Comparison of ENCODE assay signal across 8 cellular contexts in genomic region chr3:12556723-12557471, GRCh38. TPM values are rescaled to one million over a fixed set of nuclear protein-coding genes. Genes with fewer than 3 reads are reported as not detected.
DNase-seq lines count a peak whose midpoint lies in the region; ATAC-seq, FAIRE-seq and TF ChIP-seq lines count a peak whose summit lies in the region.

TSS of gene MKRN2 (plus strand) at chr3:12557087. CDS start at chr3:12557151, 64 bp downstream.

- DNase-seq in CD8-positive, alpha-beta T cell = peak; percentile 67 to 94 (median 83)
- DNase-seq in NOMO-1 treated with dmso at 0.1 percent for 144 hours (lab: John Stamatoyannopoulos, UW; ENCODE audit: unreplicated experiment) (peak; percentile 71), H1 (ENCODE audit: low read depth in 1 of 2, low spot score in 2 of 2) (peak; percentile 70 to 97), mesendoderm (peak; percentile 91)
- DNase-seq in activated CD8-positive, alpha-beta memory T cell treated with anti-CD3 and anti-CD28 coated beads for 48 hours (ENCODE audit: low read depth in 2 of 3, low spot score in 2 of 3) = peak; percentile 75 to 83 (median 80)
- DNase-seq in stimulated activated CD8-positive, alpha-beta memory T cell treated with anti-CD3 and anti-CD28 coated beads, Interleukin-15, amount 100 ng/mL, for 1 hour (ENCODE audit: low read depth) = peak; percentile 59

- H3K27me3 ChIP-seq in CD8-positive, alpha-beta T cell (ENCODE audit: insufficient read depth, low read length) = peaks cover 6% of the 10 kb centered on the region
- H3K27me3 ChIP-seq in H1 (replicated peaks in 1 of 4; ENCODE audit: control insufficient read depth in 3 of 4, extremely low read depth in 1 of 4, insufficient read depth in 3 of 4, low read length in 3 of 4) (no peaks in the 10 kb centered on the region), mesendoderm (ENCODE audit: insufficient read depth, low read length, poor library complexity) (no peaks in the 10 kb centered on the region)

- no peak for FAIRE-seq in H1 (lab: Jason Lieb, UNC)

- H3K9me3 Mint-ChIP-seq in CD8-positive, alpha-beta T cell = no peaks in the 10 kb centered on the region

- CTCF ChIA-PET in CD8-positive, alpha-beta T cell (lab: Charles Lee) = interaction anchor here (1.1 kb wide), 1 partner anchor 11 kb away, joined by 3 read pairs; no protein-coding TSS in a partner anchor
- CTCF ChIA-PET in H1 (lab: Charles Lee; ENCODE audit: partially characterized antibody) = interaction anchor here (0.7 to 3.4 kb wide), 4 partner anchors 10 to 320 kb away, joined by 3 to 12 read pairs (median 4); no protein-coding TSS in a partner anchor

- no peak within 1 kb of the TSS for H2BK120ac ChIP-seq in H1 (replicated peaks; ENCODE audit: low read depth, low read length)
- no peak within 1 kb of the TSS for H2BK120ac ChIP-seq in mesendoderm (ENCODE audit: low read depth, low read length)

- H2AFZ ChIP-seq in H1 (ENCODE audit: low read length) = peak within 1 kb of the TSS; percentile 98

- no peak within 1 kb of the TSS for H2BK15ac ChIP-seq in H1 (ENCODE audit: low read length)
- H2BK15ac ChIP-seq in mesendoderm (replicated peaks; ENCODE audit: low read depth) = no peak within 1 kb of the TSS

- H3K4me2 ChIP-seq in H1 (ENCODE audit: insufficient read depth in 1 of 2, low read depth in 2 of 2, low read length in 2 of 2) (peak within 1 kb of the TSS; percentile 75 to 84), mesendoderm (ENCODE audit: low read length) (peak within 1 kb of the TSS; percentile 82)

- H2BK5ac ChIP-seq in H1 (ENCODE audit: low read depth, low read length) (peak within 1 kb of the TSS; percentile 72; the same call in 1 of the 2 replicates), mesendoderm (ENCODE audit: low read length) (no peak within 1 kb of the TSS)

- H3K27ac Mint-ChIP-seq in CD8-positive, alpha-beta T cell = peak within 1 kb of the TSS; percentile 90

- 2% methylated on average over 69 of the region's 75 CpGs; no CpG with 5 or more reads in 1 of the 2 experiments for WGBS in H1 (ENCODE audit: extremely low coverage in 1 of 2, insufficient coverage in 1 of 2, insufficient read length in 1 of 2, insufficient replicate concordance in 2 of 2, low coverage in 1 of 2, low lambda C conversion rate in 2 of 2, missing lambda C conversion rate in 1 of 2), 2 experiments
- no CpG with 5 or more reads among the region's 75 CpGs for WGBS in mesendoderm (ENCODE audit: extremely low coverage, insufficient coverage, low lambda C conversion rate)

- H3K79me2 ChIP-seq in H1 (ENCODE audit: control insufficient read depth in 1 of 2, insufficient read depth in 2 of 2, low read length in 2 of 2) = peaks cover 19 to 47% of the 10 kb centered on the region in 2 experiments
- peaks cover 42% of the 10 kb centered on the region for H3K79me2 ChIP-seq in mesendoderm (ENCODE audit: control insufficient read depth, insufficient read depth, low read length)

- peaks cover 49% of the 10 kb centered on the region for H3K4me1 ChIP-seq in CD8-positive, alpha-beta T cell (ENCODE audit: insufficient read depth, low read length)
- peaks cover 0 to 7% (median 2%) of the 10 kb centered on the region in 4 experiments; a peak in 2 of 7 replicates for H3K4me1 ChIP-seq in H1 (replicated peaks in 1 of 4; ENCODE audit: control insufficient read depth in 3 of 4, insufficient read depth in 4 of 4, low read length in 3 of 4)
- H3K4me1 ChIP-seq in mesendoderm (ENCODE audit: control insufficient read depth, low read depth, low read length) = peaks cover 2% of the 10 kb centered on the region

- peaks cover 4 to 18% of the 10 kb centered on the region in 2 experiments for H4K20me1 ChIP-seq in H1 (replicated peaks in 1 of 2; ENCODE audit: control insufficient read depth in 1 of 2, insufficient read depth in 2 of 2, low read length in 2 of 2)

- no peak within 1 kb of the TSS for H3K14ac ChIP-seq in H1 (ENCODE audit: insufficient read length)

- no peaks in the 10 kb centered on the region for H3K9me3 ChIP-seq in CD8-positive, alpha-beta T cell (ENCODE audit: low read length)
- no peaks in the 10 kb centered on the region for H3K9me3 ChIP-seq in H1 (ENCODE audit: insufficient read depth in 2 of 2, low read depth in 1 of 2, low read length in 1 of 2)

- H3K4me3 Mint-ChIP-seq in CD8-positive, alpha-beta T cell = peak within 1 kb of the TSS; percentile 89

- peaks cover 7% of the 10 kb centered on the region for H3K36me3 Mint-ChIP-seq in CD8-positive, alpha-beta T cell

- peak; percentile 93 for ATAC-seq in CD8-positive, alpha-beta T cell
- ATAC-seq in GM19397 (IDR thresholded peaks at IDR 0.05; ENCODE audit: unreplicated experiment) = peak; percentile 88
- peak; percentile 47 for ATAC-seq in HG03565 (IDR thresholded peaks at IDR 0.05; ENCODE audit: unreplicated experiment)

- no peak within 1 kb of the TSS for H4K91ac ChIP-seq in H1 (replicated peaks; ENCODE audit: insufficient read length, low read length)

- peaks cover 7% of the 10 kb centered on the region for H3K23me2 ChIP-seq in H1 (ENCODE audit: low read depth, low read length)

- peak; percentile 93 to 98 for TF ChIP-seq POLR2A in H1 (IDR thresholded peaks at IDR 0.05; ENCODE audit: control extremely low read depth in 1 of 2, low read depth in 2 of 2, low read length in 2 of 2)

- H4K5ac ChIP-seq in H1 (ENCODE audit: insufficient read length, low read depth, low read length) = peak within 1 kb of the TSS; percentile 95
- no peak within 1 kb of the TSS for H4K5ac ChIP-seq in mesendoderm (ENCODE audit: low read length)

- H2BK12ac ChIP-seq in H1 (ENCODE audit: low read depth, low read length) = no peak within 1 kb of the TSS

- H4K8ac ChIP-seq in H1 (ENCODE audit: extremely low read depth, insufficient read depth, low read length) (peak within 1 kb of the TSS; percentile 92; the same call in 1 of the 2 replicates), mesendoderm (ENCODE audit: low read depth, low read length) (peak within 1 kb of the TSS; percentile 93)

- peak within 1 kb of the TSS; percentile 86 for H3K27ac ChIP-seq in CD8-positive, alpha-beta T cell (ENCODE audit: low read depth, low read length)
- H3K27ac ChIP-seq in H1 (ENCODE audit: low read depth, low read length) (peak within 1 kb of the TSS; percentile 92), mesendoderm (ENCODE audit: low read depth, low read length) (peak within 1 kb of the TSS; percentile 93)

- peak within 1 kb of the TSS; percentile 73 for H3K4me3 ChIP-seq in CD8-positive, alpha-beta T cell (ENCODE audit: low read depth, low read length)
- peak within 1 kb of the TSS; percentile 78 to 95 (median 85) for H3K4me3 ChIP-seq in H1 (ENCODE audit: extremely low read depth in 1 of 4, insufficient read depth in 2 of 4, low read depth in 3 of 4, low read length in 4 of 4)
- peak within 1 kb of the TSS; percentile 84 for H3K4me3 ChIP-seq in mesendoderm (ENCODE audit: low read length)

- H3K23ac ChIP-seq in H1 (ENCODE audit: insufficient read length) = peak within 1 kb of the TSS; percentile 62
- no peak within 1 kb of the TSS for H3K23ac ChIP-seq in mesendoderm (ENCODE audit: low read length)

- POLR2A ChIA-PET in CD8-positive, alpha-beta T cell (lab: Charles Lee) = interaction anchor here (0.6 to 4.0 kb wide), 5 partner anchors 21 to 107 kb away, joined by 3 to 15 read pairs (median 3); partner anchors contain the start of gene RAF1
- POLR2A ChIA-PET in H1 (lab: Charles Lee; ENCODE audit: partially characterized antibody) = interaction anchor here (0.8 to 3.5 kb wide), 8 partner anchors 12 to 285 kb away, joined by 3 to 21 read pairs (median 4); partner anchors contain the start of genes MKRN2OS, RAF1, RPL32 and TSEN2

- H3K56ac ChIP-seq in H1 (replicated peaks; ENCODE audit: insufficient read length, low read depth, low read length) (peak within 1 kb of the TSS; percentile 73), mesendoderm (ENCODE audit: low read length) (peak within 1 kb of the TSS; percentile 98)

- H3K79me1 ChIP-seq in H1 (ENCODE audit: low read depth, low read length) (peaks cover 6% of the 10 kb centered on the region; the same call in 1 of the 2 replicates), mesendoderm (ENCODE audit: low read length) (peaks cover 8% of the 10 kb centered on the region)

- H2BK20ac ChIP-seq in H1 (ENCODE audit: low read length) = no peak within 1 kb of the TSS

- H3K9ac ChIP-seq in H1 (replicated peaks in 1 of 4; ENCODE audit: extremely low read depth in 1 of 4, low read depth in 3 of 4, low read length in 3 of 4) (peak within 1 kb of the TSS; percentile 64 to 93 (median 90)), mesendoderm (ENCODE audit: low read length) (peak within 1 kb of the TSS; percentile 90)

- TF ChIP-seq RAD21 in H1 (IDR thresholded peaks at IDR 0.05 in 1 of 2, conservative IDR thresholded peaks at IDR 0.05 in 1 of 2; ENCODE audit: low read depth in 2 of 2, low read length in 2 of 2) = peak in 1 of 2 experiments; percentile 1; a peak in 1 of 4 replicates

- peaks cover 24% of the 10 kb centered on the region for H3K27me3 Mint-ChIP-seq in CD8-positive, alpha-beta T cell (ENCODE audit: low read depth)

- H3K18ac ChIP-seq in H1 (ENCODE audit: extremely low read depth, low read length) (peak within 1 kb of the TSS; percentile 92), mesendoderm (ENCODE audit: low read length) (peak within 1 kb of the TSS; percentile 61)

- peak within 1 kb of the TSS; percentile 92 for H3K4ac ChIP-seq in H1 (replicated peaks; ENCODE audit: insufficient read length, low read depth, low read length)
- H3K4ac ChIP-seq in mesendoderm (ENCODE audit: low read depth, low read length) = no peak within 1 kb of the TSS

- intact Hi-C loops in CD8-positive, alpha-beta T cell (cut with DNase I, micrococcal nuclease) = loop anchor here (1.0 to 10.0 kb wide), 11 partner anchors 73 to 1620 kb away; partner anchors contain the start of genes TAMM41 (in 2 of the 2), TSEN2 (in 2 of the 2), ATG7 (in 1 of the 2) and LSM3 (in 1 of the 2)

- H3K4me1 Mint-ChIP-seq in CD8-positive, alpha-beta T cell (ENCODE audit: low read depth) = peaks cover 60% of the 10 kb centered on the region

- no peak for TF ChIP-seq CTCF in CD8-positive, alpha-beta T cell (IDR thresholded peaks at IDR 0.05)
- TF ChIP-seq CTCF in H1 (IDR thresholded peaks at IDR 0.05; ENCODE audit: control extremely low read depth in 1 of 3, insufficient read depth in 1 of 3, low read depth in 1 of 3, low read length in 3 of 3) = no peak

- H3K36me3 ChIP-seq in CD8-positive, alpha-beta T cell (ENCODE audit: insufficient read depth, low read length) = no peaks in the 10 kb centered on the region
- no peaks in the 10 kb centered on the region for H3K36me3 ChIP-seq in H1 (ENCODE audit: control insufficient read depth in 2 of 4, insufficient read depth in 4 of 4, low read length in 3 of 4)
- H3K36me3 ChIP-seq in mesendoderm (ENCODE audit: control insufficient read depth, insufficient read depth, low read length) = no peaks in the 10 kb centered on the region

- TF ChIP-seq EP300 in H1 (IDR thresholded peaks at IDR 0.05; ENCODE audit: borderline replicate concordance in 1 of 2, low read depth in 2 of 2, low read length in 2 of 2) = peak; percentile 22 to 89; a peak in 2 of 3 replicates

- H2AK5ac ChIP-seq in H1 (ENCODE audit: low read depth, low read length) = no peak within 1 kb of the TSS
- H2AK5ac ChIP-seq in mesendoderm (ENCODE audit: low read length) = no peak within 1 kb of the TSS

RNA-seq across cellular contexts. Expression of gene MKRN2, which starts in this region (rescaled TPM):
- total RNA-seq in CD8-positive, alpha-beta T cell = 10 to 100 TPM; 24.8 to 25.5 TPM
- 17.6 and 17.8 TPM in 2 replicates for total RNA-seq in H1 (2021; fragmentation: NEBNext Ultra II Directional; extraction: Animal tissue kit (Norgen Biotek cat#: 25700))
- 15.3 and 17.4 TPM in 2 replicates for polyA plus RNA-seq in H1 (2011; rRNA removed)
- 19.4 TPM for polyA plus RNA-seq in H1 (2011; cell fraction: cytosol; rRNA removed)
- 15.4 TPM for polyA plus RNA-seq in H1 (2011; cell fraction: nucleus; rRNA removed)
- polyA plus RNA-seq in H1 (2012, experiment 1 of 2) = 12.1 to 14.9 TPM (median 13.6 TPM) in 4 replicates
- polyA plus RNA-seq in H1 (2012, experiment 2 of 2) = 4.0 TPM
- polyA plus RNA-seq in H1 (2013, experiment 1 of 2) = 8.7 TPM
- polyA plus RNA-seq in H1 (2013, experiment 2 of 2) = 8.8 TPM
- 27.0 and 30.7 TPM in 2 replicates for polyA minus RNA-seq in H1 (2011; rRNA and poly(A)+ RNA removed)
- polyA minus RNA-seq in H1 (2011; cell fraction: cytosol; rRNA and poly(A)+ RNA removed) = 11.5 TPM
- polyA minus RNA-seq in H1 (2011; cell fraction: nucleus; rRNA and poly(A)+ RNA removed) = 14.9 TPM
- 9.6 TPM for polyA plus RNA-seq in mesendoderm (2013, experiment 1 of 2)
- 9.5 TPM for polyA plus RNA-seq in mesendoderm (2013, experiment 2 of 2)

Comparison
In these comparisons a context has a peak if more than half of its experiments do, and no peak if none do; other contexts are left out.
1. Peak in every context shown above with its lines: DNase-seq, ATAC-seq, H3K4me3 ChIP-seq and H3K27ac ChIP-seq.